9 cellular contexts compared by ENCODE assay signal in genomic region chr18:58682429-58683069, GRCh38. TPM values are rescaled to one million over a fixed set of nuclear protein-coding genes. Genes with fewer than 3 reads are reported as not detected.
DNase-seq lines count a peak whose midpoint lies in the region; ATAC-seq, FAIRE-seq and TF ChIP-seq lines count a peak whose summit lies in the region.
"Had no signal": no experiment of that assay in that cellular context is flagged by ENCODE, and none has a peak within 500 bp of the region (broad histone marks: within the 10 kb centered on the region; RNA-seq: fewer than 3 reads in every experiment).

No MANE protein-coding gene starts in this region.

- H3K36me3 ChIP-seq in astrocyte (ENCODE audit: insufficient read depth, low read length) (peaks cover 13% of the 10 kb centered on the region), kidney (ENCODE audit: control insufficient read depth in 1 of 2, insufficient read depth in 2 of 2, low read length in 2 of 2) (peaks cover 2 to 10% of the 10 kb centered on the region in 2 donors)

- H3K4me2 ChIP-seq in astrocyte (ENCODE audit: low read length) (peak overlapping the region; percentile 28), H9 (ENCODE audit: insufficient read depth, insufficient read length, low read length) (no peak overlapping the region)

- intact Hi-C loops in kidney (cut with DNase I) = no loop called here

- no peak overlapping the region for H4K91ac ChIP-seq in H9 (ENCODE audit: insufficient read length, low read depth, low read length)

- H4K20me1 ChIP-seq in astrocyte (ENCODE audit: insufficient read depth, low read length) (peaks cover 21% of the 10 kb centered on the region), H9 (ENCODE audit: control insufficient read depth, insufficient read depth, insufficient read length) (no peaks in the 10 kb centered on the region)

- FAIRE-seq in astrocyte (lab: Jason Lieb, UNC) (peak; percentile 13), kidney (lab: Jason Lieb, UNC) (peak; percentile 81)

- H2AK5ac ChIP-seq in H9 (ENCODE audit: insufficient read length, low read length) = no peak overlapping the region

- H3K27me3 Mint-ChIP-seq in HFFc6 (ENCODE audit: insufficient read depth) (peaks cover 2% of the 10 kb centered on the region), astrocyte (ENCODE audit: low read depth, unreplicated experiment) (no peaks in the 10 kb centered on the region), H9 (ENCODE audit: low read depth) (no peaks in the 10 kb centered on the region)

- peaks cover 78% of the 10 kb centered on the region for H3K79me2 ChIP-seq in astrocyte (ENCODE audit: insufficient read depth, low read length)
- H3K79me2 ChIP-seq in H9 (ENCODE audit: insufficient read depth, low read length) = peaks cover 2% of the 10 kb centered on the region; the same call in 1 of the 2 replicates

- H3K27ac ChIP-seq in astrocyte (ENCODE audit: low read depth, low read length) = no peak overlapping the region
- H3K27ac ChIP-seq in kidney (ENCODE audit: low read depth in 2 of 2, low read length in 2 of 2) = peak overlapping the region; percentile 63 to 65
- no peak overlapping the region for H3K27ac ChIP-seq in H9 (ENCODE audit: insufficient read length, low read depth, low read length)

- no peak for ATAC-seq in HG02840 (IDR thresholded peaks at IDR 0.05; ENCODE audit: low FRiP score, unreplicated experiment)

- H3K79me1 ChIP-seq in H9 (ENCODE audit: insufficient read depth, low read depth, low read length, poor library complexity, severe bottlenecking) = no peaks in the 10 kb centered on the region

- no peak overlapping the region for H3K23ac ChIP-seq in H9 (ENCODE audit: insufficient read length, low read depth, low read length)

- DNase-seq in A172 (ENCODE audit: low spot score) (peak; percentile 49), HFFc6 (no peak), astrocyte (ENCODE audit: low read depth) (peak; percentile 65), kidney (peak; percentile 85), H9 (no peak), T-helper 1 cell (no peak), DMS114 treated with DMSO at 0.1 percent for 48 hours (lab: John Stamatoyannopoulos, UW; ENCODE audit: unreplicated experiment) (no peak)
- DNase-seq: DND-41 had no signal

- no peak overlapping the region for H2BK12ac ChIP-seq in H9 (ENCODE audit: insufficient read length, low read depth, low read length)

- H3K14ac ChIP-seq in H9 (ENCODE audit: insufficient read depth, low read length) = no peak overlapping the region

- peaks cover 38% of the 10 kb centered on the region for H3K36me3 Mint-ChIP-seq in HFFc6 (ENCODE audit: low read depth)
- H3K36me3 Mint-ChIP-seq in astrocyte (ENCODE audit: low read depth, unreplicated experiment) = peaks cover 5% of the 10 kb centered on the region
- H3K36me3 Mint-ChIP-seq in H9 (ENCODE audit: insufficient read depth in 1 of 3, low read depth in 3 of 3) = peaks cover 0 to 20% (median 3%) of the 10 kb centered on the region in 3 experiments; a peak in 6 of 7 replicates

- H4K5ac ChIP-seq in H9 (ENCODE audit: insufficient read length, low read depth, low read length) = no peak overlapping the region

- H3K56ac ChIP-seq in H9 (ENCODE audit: insufficient read length, low read depth, low read length) = no peak overlapping the region

- TF ChIP-seq CTCF in HFFc6 (IDR thresholded peaks at IDR 0.05) (no peak), astrocyte (IDR thresholded peaks at IDR 0.05; ENCODE audit: insufficient read depth, low read depth, low read length) (no peak), kidney (IDR thresholded peaks at IDR 0.05; ENCODE audit: borderline replicate concordance, extremely low read depth, insufficient read depth) (no peak), H9 (conservative IDR thresholded peaks at IDR 0.05) (no peak)

- H3K9me3 Mint-ChIP-seq in HFFc6 = no peaks in the 10 kb centered on the region
- H3K9me3 Mint-ChIP-seq in astrocyte (ENCODE audit: unreplicated experiment) = no peaks in the 10 kb centered on the region
- no peaks in the 10 kb centered on the region for H3K9me3 Mint-ChIP-seq in H9

- H3T11ph ChIP-seq in H9 (ENCODE audit: low read length) = no peak overlapping the region

- no peak overlapping the region for H3K4ac ChIP-seq in H9 (ENCODE audit: low read depth, low read length)

- H2BK15ac ChIP-seq in H9 (ENCODE audit: low read depth, low read length) = no peak overlapping the region

- H3K4me1 ChIP-seq in astrocyte (ENCODE audit: insufficient read depth, low read length) (peaks cover 5% of the 10 kb centered on the region), kidney (ENCODE audit: control insufficient read depth in 1 of 2, insufficient read depth in 1 of 2, low read depth in 1 of 2, low read length in 2 of 2) (peaks cover 4 to 11% of the 10 kb centered on the region in 2 donors), H9 (ENCODE audit: insufficient read depth, low read length) (no peaks in the 10 kb centered on the region)

- no peak overlapping the region for H2BK20ac ChIP-seq in H9 (ENCODE audit: low read depth, low read length, poor library complexity, severe bottlenecking)

- no peak overlapping the region for H2BK120ac ChIP-seq in H9 (ENCODE audit: low read depth, low read length, poor library complexity, severe bottlenecking)

- H3K4me3 Mint-ChIP-seq in HFFc6 (no peak overlapping the region), astrocyte (ENCODE audit: unreplicated experiment) (peak overlapping the region; percentile 43), H9 (no peak overlapping the region)

- WGBS in H9 (ENCODE audit: extremely low coverage, insufficient read length, low lambda C conversion rate) = no CpG with 5 or more reads among the region's 5 CpGs

- H2AFZ ChIP-seq in astrocyte (ENCODE audit: low read depth, low read length) = no peak overlapping the region
- no peak overlapping the region for H2AFZ ChIP-seq in H9 (ENCODE audit: low read length)

- H3K27me3 ChIP-seq in astrocyte (ENCODE audit: insufficient read depth, low read length) = no peaks in the 10 kb centered on the region
- no peaks in the 10 kb centered on the region for H3K27me3 ChIP-seq in H9 (ENCODE audit: insufficient read depth, low read length)

- peak overlapping the region; percentile 1; the same call in 1 of the 2 replicates for H3K27ac Mint-ChIP-seq in HFFc6
- peak overlapping the region; percentile 83 for H3K27ac Mint-ChIP-seq in astrocyte (ENCODE audit: unreplicated experiment)
- H3K27ac Mint-ChIP-seq in H9 = peak overlapping the region in 1 of 3 experiments; percentile 72; a peak in 1 of 7 replicates

- no peak overlapping the region for H3K18ac ChIP-seq in H9 (ENCODE audit: insufficient read length, low read depth, low read length)

- no peaks in the 10 kb centered on the region for H3K23me2 ChIP-seq in H9 (ENCODE audit: insufficient read length, low read depth, low read length, poor library complexity, severe bottlenecking)

- no peaks in the 10 kb centered on the region for H3K9me3 ChIP-seq in astrocyte (ENCODE audit: insufficient read depth, low read depth, low read length)
- no peaks in the 10 kb centered on the region for H3K9me3 ChIP-seq in kidney (ENCODE audit: control insufficient read depth in 1 of 2, low read length in 2 of 2)
- H3K9me3 ChIP-seq in H9 (ENCODE audit: control insufficient read depth, low read depth, low read length) = no peaks in the 10 kb centered on the region

- H2BK5ac ChIP-seq in H9 (ENCODE audit: insufficient read length, low read length) = no peak overlapping the region

- H3K4me3 ChIP-seq in astrocyte (ENCODE audit: insufficient read depth, low read depth, low read length) (no peak overlapping the region), kidney (ENCODE audit: low read length in 2 of 2) (no peak overlapping the region)

- no peak overlapping the region for H4K8ac ChIP-seq in H9 (replicated peaks; ENCODE audit: insufficient read length, low read depth, low read length)

- H3K4me1 Mint-ChIP-seq in HFFc6 (ENCODE audit: low read depth) = peaks cover 31% of the 10 kb centered on the region
- peaks cover 22% of the 10 kb centered on the region for H3K4me1 Mint-ChIP-seq in astrocyte (ENCODE audit: low read depth, unreplicated experiment)
- H3K4me1 Mint-ChIP-seq in H9 = peaks cover 0 to 6% of the 10 kb centered on the region in 2 experiments; a peak in 1 of 4 replicates

- no peak overlapping the region for H3K9ac ChIP-seq in astrocyte (ENCODE audit: low read length)
- no peak overlapping the region for H3K9ac ChIP-seq in kidney (ENCODE audit: low read length in 2 of 2)
- no peak overlapping the region for H3K9ac ChIP-seq in H9 (ENCODE audit: extremely low read depth, insufficient read length, low read length)

RNA-seq across cellular contexts. Expression of gene MALT1, which starts 11.3 kb away (rescaled TPM):
- total RNA-seq in A172 (2014; rRNA removed; shearing (Covaris generic)) = 66.7 and 69.0 TPM in 2 replicates
- total RNA-seq in HFFc6 (2021; fragmentation: NEBNext Ultra II Directional; extraction: Animal tissue kit (Norgen Biotek cat#: 25700)) = 10 to 100 TPM; 19.9 to 25.6 (median 22.4) TPM
- total RNA-seq in astrocyte (38.2 and 40.3 TPM in 2 replicates), kidney (39.4 TPM), H9 (2021) (18.0 and 18.1 TPM in 2 replicates)
- polyA plus RNA-seq in kidney (ENCODE audit: insufficient read depth, low read depth, low replicate concordance) = 10.4 TPM

RNA-seq across cellular contexts. Expression of gene ALPK2, which starts 53.7 kb away (rescaled TPM):
- total RNA-seq in A172 (2014; rRNA removed; shearing (Covaris generic)) = 75.7 and 87.6 TPM in 2 replicates
- total RNA-seq in HFFc6 (2021; fragmentation: NEBNext Ultra II Directional; extraction: Animal tissue kit (Norgen Biotek cat#: 25700)) = 10 to 100 TPM; 31.6 to 36.0 (median 35.1) TPM
- total RNA-seq in astrocyte (84.2 and 87.2 TPM in 2 replicates), kidney (18.7 TPM), H9 (2021) (0.37 and 0.50 TPM in 2 replicates)
- 5.8 TPM for polyA plus RNA-seq in kidney (ENCODE audit: insufficient read depth, low read depth, low replicate concordance)

Comparison
In these comparisons a context has a peak if more than half of its experiments do, and no peak if none do; other contexts are left out.
1. DNase-seq: peak in A172 (single experiment), astrocyte (single experiment) and kidney (single experiment); none in HFFc6 (single experiment), H9 (single experiment), T-helper 1 cell (0 of 5) and DMS114 treated with DMSO at 0.1 percent for 48 hours (single experiment).
2. H3K27ac ChIP-seq: peak in kidney (2 of 2); none in astrocyte (single experiment) and H9 (single experiment).
3. RNA of gene ALPK2, which starts 53.7 kb away (total RNA-seq): 75.7 to 87.6 TPM in A172, 84.2 to 87.2 TPM in astrocyte, 31.6 to 36.0 TPM in HFFc6 and 18.7 TPM in kidney (single experiment); 0.37 to 0.50 TPM in H9; every median in the first group is over 10 times any median in the second.